ENCODE assay signal across 1 cellular context in the genomic region with DNA sequence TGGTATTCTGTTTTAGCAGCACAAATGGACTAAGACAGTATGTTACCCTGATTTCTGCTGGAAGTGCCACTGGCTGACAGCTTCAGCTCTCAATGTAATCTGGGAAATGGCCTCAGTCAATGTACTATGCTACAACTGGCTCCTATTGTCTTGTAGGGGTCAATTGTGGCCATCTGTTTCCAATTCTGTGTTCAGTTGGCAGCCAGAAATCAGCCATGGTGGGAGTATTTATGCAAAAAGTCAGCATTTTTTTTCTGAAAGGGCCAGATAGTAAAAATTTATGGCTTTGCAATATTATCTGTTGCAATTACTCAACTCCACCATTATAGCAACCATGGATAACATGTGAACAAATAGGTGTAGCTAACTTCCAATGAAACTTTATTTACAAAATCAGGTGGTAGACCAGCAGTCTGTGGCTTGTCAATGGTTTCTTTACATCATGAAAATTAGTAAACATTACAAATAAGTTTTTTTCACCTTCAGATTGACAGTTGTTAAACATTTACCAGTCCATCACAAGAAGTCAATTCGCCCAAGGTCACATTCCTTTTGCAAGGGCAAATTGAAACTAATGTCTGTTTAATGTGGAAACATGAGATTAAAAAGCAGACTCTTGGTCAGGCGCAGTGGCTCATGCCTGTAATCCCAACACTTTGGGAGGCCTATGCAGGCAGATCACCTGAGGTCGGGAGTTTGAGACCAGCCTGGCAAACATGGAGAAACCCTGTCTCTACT.
TF ChIP-seq lines count a peak whose summit lies in the region.

No MANE protein-coding gene starts in this region.

TF ChIP-seq in HepG2, 621 proteins besides CTCF, POLR2A, EP300 and RAD21 (continued from another document and continues in another):
- peak; percentile 68; the same call in 1 of the 2 replicates for TF ChIP-seq CREM (IDR thresholded peaks at IDR 0.05)
- TF ChIP-seq CREM (CRISPR knock-in tag; IDR thresholded peaks at IDR 0.05) = no peak
- TF ChIP-seq, protein P1, sequence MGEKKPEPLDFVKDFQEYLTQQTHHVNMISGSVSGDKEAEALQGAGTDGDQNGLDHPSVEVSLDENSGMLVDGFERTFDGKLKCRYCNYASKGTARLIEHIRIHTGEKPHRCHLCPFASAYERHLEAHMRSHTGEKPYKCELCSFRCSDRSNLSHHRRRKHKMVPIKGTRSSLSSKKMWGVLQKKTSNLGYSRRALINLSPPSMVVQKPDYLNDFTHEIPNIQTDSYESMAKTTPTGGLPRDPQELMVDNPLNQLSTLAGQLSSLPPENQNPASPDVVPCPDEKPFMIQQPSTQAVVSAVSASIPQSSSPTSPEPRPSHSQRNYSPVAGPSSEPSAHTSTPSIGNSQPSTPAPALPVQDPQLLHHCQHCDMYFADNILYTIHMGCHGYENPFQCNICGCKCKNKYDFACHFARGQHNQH (CRISPR knock-in tag; IDR thresholded peaks at IDR 0.05) = peak; percentile 87; the same call in 1 of the 2 replicates
- TF ChIP-seq, protein P2, sequence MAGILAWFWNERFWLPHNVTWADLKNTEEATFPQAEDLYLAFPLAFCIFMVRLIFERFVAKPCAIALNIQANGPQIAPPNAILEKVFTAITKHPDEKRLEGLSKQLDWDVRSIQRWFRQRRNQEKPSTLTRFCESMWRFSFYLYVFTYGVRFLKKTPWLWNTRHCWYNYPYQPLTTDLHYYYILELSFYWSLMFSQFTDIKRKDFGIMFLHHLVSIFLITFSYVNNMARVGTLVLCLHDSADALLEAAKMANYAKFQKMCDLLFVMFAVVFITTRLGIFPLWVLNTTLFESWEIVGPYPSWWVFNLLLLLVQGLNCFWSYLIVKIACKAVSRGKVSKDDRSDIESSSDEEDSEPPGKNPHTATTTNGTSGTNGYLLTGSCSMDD (CRISPR knock-in tag; IDR thresholded peaks at IDR 0.05) = no peak
- TF ChIP-seq, protein P3, sequence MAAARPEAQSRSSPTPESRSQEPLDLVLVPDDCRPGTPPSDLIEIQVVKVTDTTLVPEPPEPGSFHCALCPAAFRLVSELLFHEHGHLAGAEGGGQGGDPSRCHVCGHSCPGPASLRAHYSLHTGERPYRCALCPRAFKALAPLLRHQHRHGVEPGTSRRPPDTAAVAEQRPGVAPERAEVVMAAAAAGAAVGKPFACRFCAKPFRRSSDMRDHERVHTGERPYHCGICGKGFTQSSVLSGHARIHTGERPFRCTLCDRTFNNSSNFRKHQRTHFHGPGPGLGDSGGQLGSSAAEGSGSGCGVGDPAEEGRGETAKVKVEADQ (CRISPR knock-in tag; IDR thresholded peaks at IDR 0.05; ENCODE audit: borderline replicate concordance) = peak; percentile 46; the same call in 1 of the 2 replicates
- peak; percentile 57; the same call in 1 of the 2 replicates for TF ChIP-seq HOXA3 (CRISPR knock-in tag; IDR thresholded peaks at IDR 0.05)
- TF ChIP-seq ZBTB42 (CRISPR knock-in tag; IDR thresholded peaks at IDR 0.05) = no peak
- TF ChIP-seq TCF12 (IDR thresholded peaks at IDR 0.05) = no peak
- TF ChIP-seq TCF12 (CRISPR knock-in tag; IDR thresholded peaks at IDR 0.05) = peak; percentile 17; the same call in 1 of the 2 replicates
- TF ChIP-seq ZNF558 (CRISPR knock-in tag; IDR thresholded peaks at IDR 0.05; ENCODE audit: borderline replicate concordance) = no peak
- TF ChIP-seq MEIS1 (CRISPR knock-in tag; IDR thresholded peaks at IDR 0.05; ENCODE audit: borderline replicate concordance) = peak; percentile 89; the same call in 1 of the 2 replicates
- no peak for TF ChIP-seq ZNF841 (CRISPR knock-in tag; IDR thresholded peaks at IDR 0.05; ENCODE audit: borderline replicate concordance)
- TF ChIP-seq, protein P4, sequence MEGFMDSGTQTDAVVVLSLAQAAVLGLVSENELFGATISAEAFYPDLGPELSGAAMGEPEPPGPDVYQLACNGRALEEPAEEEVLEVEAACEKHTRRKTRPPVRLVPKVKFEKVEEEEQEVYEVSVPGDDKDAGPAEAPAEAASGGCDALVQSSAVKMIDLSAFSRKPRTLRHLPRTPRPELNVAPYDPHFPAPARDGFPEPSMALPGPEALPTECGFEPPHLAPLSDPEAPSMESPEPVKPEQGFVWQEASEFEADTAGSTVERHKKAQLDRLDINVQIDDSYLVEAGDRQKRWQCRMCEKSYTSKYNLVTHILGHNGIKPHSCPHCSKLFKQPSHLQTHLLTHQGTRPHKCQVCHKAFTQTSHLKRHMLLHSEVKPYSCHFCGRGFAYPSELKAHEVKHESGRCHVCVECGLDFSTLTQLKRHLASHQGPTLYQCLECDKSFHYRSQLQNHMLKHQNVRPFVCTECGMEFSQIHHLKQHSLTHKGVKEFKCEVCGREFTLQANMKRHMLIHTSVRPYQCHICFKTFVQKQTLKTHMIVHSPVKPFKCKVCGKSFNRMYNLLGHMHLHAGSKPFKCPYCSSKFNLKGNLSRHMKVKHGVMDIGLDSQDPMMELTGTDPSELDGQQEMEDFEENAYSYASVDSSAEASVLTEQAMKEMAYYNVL (CRISPR knock-in tag; IDR thresholded peaks at IDR 0.05; ENCODE audit: borderline replicate concordance) = peak; percentile 47; the same call in 1 of the 2 replicates
- no peak for TF ChIP-seq ZNF3 (CRISPR knock-in tag; IDR thresholded peaks at IDR 0.05)
- no peak for TF ChIP-seq ISX (CRISPR knock-in tag; conservative IDR thresholded peaks at IDR 0.05)
- no peak for TF ChIP-seq ZNF530 (CRISPR knock-in tag; IDR thresholded peaks at IDR 0.05; ENCODE audit: low read depth)
- TF ChIP-seq ZBTB20 (CRISPR knock-in tag; IDR thresholded peaks at IDR 0.05; ENCODE audit: borderline replicate concordance, low read depth) = peak; percentile 33; the same call in 1 of the 2 replicates
- peak; percentile 75; the same call in 1 of the 2 replicates for TF ChIP-seq MIER3 (CRISPR knock-in tag; IDR thresholded peaks at IDR 0.05; ENCODE audit: borderline replicate concordance)
- no peak for TF ChIP-seq ZNF446 (CRISPR knock-in tag; IDR thresholded peaks at IDR 0.05)
- TF ChIP-seq, protein P5, sequence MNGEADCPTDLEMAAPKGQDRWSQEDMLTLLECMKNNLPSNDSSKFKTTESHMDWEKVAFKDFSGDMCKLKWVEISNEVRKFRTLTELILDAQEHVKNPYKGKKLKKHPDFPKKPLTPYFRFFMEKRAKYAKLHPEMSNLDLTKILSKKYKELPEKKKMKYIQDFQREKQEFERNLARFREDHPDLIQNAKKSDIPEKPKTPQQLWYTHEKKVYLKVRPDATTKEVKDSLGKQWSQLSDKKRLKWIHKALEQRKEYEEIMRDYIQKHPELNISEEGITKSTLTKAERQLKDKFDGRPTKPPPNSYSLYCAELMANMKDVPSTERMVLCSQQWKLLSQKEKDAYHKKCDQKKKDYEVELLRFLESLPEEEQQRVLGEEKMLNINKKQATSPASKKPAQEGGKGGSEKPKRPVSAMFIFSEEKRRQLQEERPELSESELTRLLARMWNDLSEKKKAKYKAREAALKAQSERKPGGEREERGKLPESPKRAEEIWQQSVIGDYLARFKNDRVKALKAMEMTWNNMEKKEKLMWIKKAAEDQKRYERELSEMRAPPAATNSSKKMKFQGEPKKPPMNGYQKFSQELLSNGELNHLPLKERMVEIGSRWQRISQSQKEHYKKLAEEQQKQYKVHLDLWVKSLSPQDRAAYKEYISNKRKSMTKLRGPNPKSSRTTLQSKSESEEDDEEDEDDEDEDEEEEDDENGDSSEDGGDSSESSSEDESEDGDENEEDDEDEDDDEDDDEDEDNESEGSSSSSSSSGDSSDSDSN (CRISPR knock-in tag; IDR thresholded peaks at IDR 0.05) = no peak
- TF ChIP-seq SIX4 (CRISPR knock-in tag; IDR thresholded peaks at IDR 0.05) = 0 out of 2 replicates have a peak, but pooled peaks have one; percentile 41
- TF ChIP-seq NR2F1 (CRISPR knock-in tag; IDR thresholded peaks at IDR 0.05) = peak in 1 of 2 experiments; percentile 38; a peak in 2 of 4 replicates
- TF ChIP-seq ISL2 (CRISPR knock-in tag; IDR thresholded peaks at IDR 0.05) = peak; percentile 91; the same call in 1 of the 2 replicates
- TF ChIP-seq MAFK (conservative IDR thresholded peaks at IDR 0.05 in 1 of 2, IDR thresholded peaks at IDR 0.05 in 1 of 2; ENCODE audit: low read length in 2 of 2) = peak; percentile 32 to 70; a peak in 3 of 4 replicates
- TF ChIP-seq, protein P6, sequence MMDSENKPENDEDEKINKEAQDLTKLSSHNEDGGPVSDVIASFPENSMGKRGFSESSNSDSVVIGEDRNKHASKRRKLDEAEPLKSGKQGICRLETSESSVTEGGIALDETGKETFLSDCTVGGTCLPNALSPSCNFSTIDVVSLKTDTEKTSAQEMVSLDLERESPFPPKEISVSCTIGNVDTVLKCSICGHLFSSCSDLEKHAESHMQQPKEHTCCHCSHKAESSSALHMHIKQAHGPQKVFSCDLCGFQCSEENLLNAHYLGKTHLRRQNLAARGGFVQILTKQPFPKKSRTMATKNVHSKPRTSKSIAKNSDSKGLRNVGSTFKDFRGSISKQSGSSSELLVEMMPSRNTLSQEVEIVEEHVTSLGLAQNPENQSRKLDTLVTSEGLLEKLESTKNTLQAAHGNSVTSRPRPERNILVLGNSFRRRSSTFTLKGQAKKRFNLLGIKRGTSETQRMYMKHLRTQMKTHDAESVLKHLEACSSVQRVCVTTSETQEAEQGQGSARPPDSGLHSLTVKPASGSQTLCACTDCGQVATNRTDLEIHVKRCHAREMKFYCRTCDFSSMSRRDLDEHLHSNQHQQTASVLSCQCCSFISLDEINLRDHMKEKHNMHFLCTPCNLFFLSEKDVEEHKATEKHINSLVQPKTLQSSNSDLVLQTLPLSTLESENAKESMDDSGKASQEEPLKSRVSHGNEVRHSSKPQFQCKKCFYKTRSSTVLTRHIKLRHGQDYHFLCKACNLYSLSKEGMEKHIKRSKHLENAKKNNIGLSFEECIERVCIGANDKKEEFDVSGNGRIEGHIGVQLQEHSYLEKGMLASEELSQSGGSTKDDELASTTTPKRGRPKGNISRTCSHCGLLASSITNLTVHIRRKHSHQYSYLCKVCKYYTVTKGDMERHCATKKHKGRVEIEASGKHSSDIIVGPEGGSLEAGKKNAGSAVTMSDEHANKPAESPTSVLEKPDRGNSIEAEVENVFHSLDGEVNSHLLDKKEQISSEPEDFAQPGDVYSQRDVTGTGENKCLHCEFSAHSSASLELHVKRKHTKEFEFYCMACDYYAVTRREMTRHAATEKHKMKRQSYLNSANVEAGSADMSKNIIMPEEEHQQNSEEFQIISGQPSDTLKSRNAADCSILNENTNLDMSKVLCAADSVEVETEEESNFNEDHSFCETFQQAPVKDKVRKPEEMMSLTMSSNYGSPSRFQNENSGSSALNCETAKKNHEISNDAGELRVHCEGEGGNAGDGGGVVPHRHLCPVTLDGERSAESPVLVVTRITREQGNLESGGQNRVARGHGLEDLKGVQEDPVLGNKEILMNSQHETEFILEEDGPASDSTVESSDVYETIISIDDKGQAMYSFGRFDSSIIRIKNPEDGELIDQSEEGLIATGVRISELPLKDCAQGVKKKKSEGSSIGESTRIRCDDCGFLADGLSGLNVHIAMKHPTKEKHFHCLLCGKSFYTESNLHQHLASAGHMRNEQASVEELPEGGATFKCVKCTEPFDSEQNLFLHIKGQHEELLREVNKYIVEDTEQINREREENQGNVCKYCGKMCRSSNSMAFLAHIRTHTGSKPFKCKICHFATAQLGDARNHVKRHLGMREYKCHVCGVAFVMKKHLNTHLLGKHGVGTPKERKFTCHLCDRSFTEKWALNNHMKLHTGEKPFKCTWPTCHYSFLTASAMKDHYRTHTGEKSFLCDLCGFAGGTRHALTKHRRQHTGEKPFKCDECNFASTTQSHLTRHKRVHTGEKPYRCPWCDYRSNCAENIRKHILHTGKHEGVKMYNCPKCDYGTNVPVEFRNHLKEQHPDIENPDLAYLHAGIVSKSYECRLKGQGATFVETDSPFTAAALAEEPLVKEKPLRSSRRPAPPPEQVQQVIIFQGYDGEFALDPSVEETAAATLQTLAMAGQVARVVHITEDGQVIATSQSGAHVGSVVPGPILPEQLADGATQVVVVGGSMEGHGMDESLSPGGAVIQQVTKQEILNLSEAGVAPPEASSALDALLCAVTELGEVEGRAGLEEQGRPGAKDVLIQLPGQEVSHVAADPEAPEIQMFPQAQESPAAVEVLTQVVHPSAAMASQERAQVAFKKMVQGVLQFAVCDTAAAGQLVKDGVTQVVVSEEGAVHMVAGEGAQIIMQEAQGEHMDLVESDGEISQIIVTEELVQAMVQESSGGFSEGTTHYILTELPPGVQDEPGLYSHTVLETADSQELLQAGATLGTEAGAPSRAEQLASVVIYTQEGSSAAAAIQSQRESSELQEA (CRISPR knock-in tag; IDR thresholded peaks at IDR 0.05; ENCODE audit: not compliant biosample characterization) = no peak
- TF ChIP-seq FOXJ3 (CRISPR knock-in tag; IDR thresholded peaks at IDR 0.05; ENCODE audit: borderline replicate concordance) = peak; percentile 96; the same call in 1 of the 2 replicates
- TF ChIP-seq, protein P7, sequence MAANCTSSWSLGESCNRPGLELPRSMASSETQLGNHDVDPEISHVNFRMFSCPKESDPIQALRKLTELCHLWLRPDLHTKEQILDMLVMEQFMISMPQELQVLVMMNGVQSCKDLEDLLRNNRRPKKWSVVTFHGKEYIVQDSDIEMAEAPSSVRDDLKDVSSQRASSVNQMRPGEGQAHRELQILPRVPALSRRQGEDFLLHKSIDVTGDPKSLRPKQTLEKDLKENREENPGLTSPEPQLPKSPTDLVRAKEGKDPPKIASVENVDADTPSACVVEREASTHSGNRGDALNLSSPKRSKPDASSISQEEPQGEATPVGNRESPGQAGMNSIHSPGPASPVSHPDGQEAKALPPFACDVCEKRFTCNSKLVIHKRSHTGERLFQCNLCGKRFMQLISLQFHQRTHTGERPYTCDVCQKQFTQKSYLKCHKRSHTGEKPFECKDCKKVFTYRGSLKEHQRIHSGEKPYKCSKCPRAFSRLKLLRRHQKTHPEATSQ (CRISPR knock-in tag; IDR thresholded peaks at IDR 0.05; ENCODE audit: borderline replicate concordance) = no peak
- peak; percentile 92 for TF ChIP-seq ZMYM4 (CRISPR knock-in tag; IDR thresholded peaks at IDR 0.05)
- peak; percentile 52; the same call in 1 of the 2 replicates for TF ChIP-seq KAT8 (CRISPR knock-in tag; IDR thresholded peaks at IDR 0.05)
- no peak for TF ChIP-seq TBP (CRISPR knock-in tag; IDR thresholded peaks at IDR 0.05)
- TF ChIP-seq ZNF550 (CRISPR knock-in tag; IDR thresholded peaks at IDR 0.05; ENCODE audit: borderline replicate concordance) = no peak
- no peak for TF ChIP-seq PCBP1 (IDR thresholded peaks at IDR 0.05; ENCODE audit: borderline replicate concordance, low read depth, low read length)
- TF ChIP-seq, protein P8, sequence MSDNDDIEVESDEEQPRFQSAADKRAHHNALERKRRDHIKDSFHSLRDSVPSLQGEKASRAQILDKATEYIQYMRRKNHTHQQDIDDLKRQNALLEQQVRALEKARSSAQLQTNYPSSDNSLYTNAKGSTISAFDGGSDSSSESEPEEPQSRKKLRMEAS (IDR thresholded peaks at IDR 0.05) = no peak
- TF ChIP-seq ZC3H13 (CRISPR knock-in tag; IDR thresholded peaks at IDR 0.05) = no peak
- peak; percentile 82 for TF ChIP-seq POGZ (CRISPR knock-in tag; IDR thresholded peaks at IDR 0.05)
- no peak for TF ChIP-seq ZNF235 (CRISPR knock-in tag; IDR thresholded peaks at IDR 0.05; ENCODE audit: borderline replicate concordance)
- peak; percentile 85; the same call in 1 of the 2 replicates for TF ChIP-seq MEIS2 (CRISPR knock-in tag; IDR thresholded peaks at IDR 0.05)
- TF ChIP-seq YY1 (IDR thresholded peaks at IDR 0.05; ENCODE audit: insufficient read depth, insufficient replicate concordance, low read depth, low read length) = no peak
- TF ChIP-seq ZNF331 (CRISPR knock-in tag; IDR thresholded peaks at IDR 0.05) = peak; percentile 55; the same call in 1 of the 2 replicates
- no peak for TF ChIP-seq RFX3 (CRISPR knock-in tag; IDR thresholded peaks at IDR 0.05)
- peak; percentile 39; the same call in 1 of the 2 replicates for TF ChIP-seq MEF2D (CRISPR knock-in tag; IDR thresholded peaks at IDR 0.05)
- TF ChIP-seq KLF16 (CRISPR knock-in tag; IDR thresholded peaks at IDR 0.05) = peak in 1 of 2 experiments; percentile 72; a peak in 1 of 4 replicates
- peak; percentile 55; the same call in 1 of the 2 replicates for TF ChIP-seq ARNTL (CRISPR knock-in tag; IDR thresholded peaks at IDR 0.05)
- peak; percentile 64; the same call in 1 of the 2 replicates for TF ChIP-seq NR2F2 (IDR thresholded peaks at IDR 0.05; ENCODE audit: borderline replicate concordance, low read depth)
